ENCODE assay signal across 22 cellular contexts in the genomic region with DNA sequence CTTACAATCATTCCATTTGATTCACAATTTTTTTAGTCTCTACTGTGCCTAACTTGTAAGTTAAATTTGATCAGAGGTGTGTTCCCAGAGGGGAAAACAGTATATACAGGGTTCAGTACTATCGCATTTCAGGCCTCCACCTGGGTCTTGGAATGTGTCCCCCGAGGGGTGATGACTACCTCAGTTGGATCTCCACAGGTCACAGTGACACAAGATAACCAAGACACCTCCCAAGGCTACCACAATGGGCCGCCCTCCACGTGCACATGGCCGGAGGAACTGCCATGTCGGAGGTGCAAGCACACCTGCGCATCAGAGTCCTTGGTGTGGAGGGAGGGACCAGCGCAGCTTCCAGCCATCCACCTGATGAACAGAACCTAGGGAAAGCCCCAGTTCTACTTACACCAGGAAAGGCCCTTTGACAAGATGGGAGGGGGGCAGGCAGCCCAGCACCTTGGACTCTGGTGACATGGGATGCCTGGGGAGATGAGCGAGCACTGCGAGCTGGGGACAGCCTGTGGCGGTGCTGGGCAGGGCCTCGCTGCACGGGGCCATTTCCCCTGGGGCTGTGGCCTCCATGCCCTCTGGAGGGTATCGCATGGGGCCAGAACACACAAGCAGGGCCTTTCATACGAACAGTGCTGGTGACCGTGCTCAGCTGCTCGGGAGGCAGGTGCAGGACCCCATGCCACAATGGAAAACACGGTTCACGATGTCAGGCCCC. TPM values are rescaled to one million over a fixed set of nuclear protein-coding genes. Genes with fewer than 3 reads are reported as not detected.
DNase-seq lines count a peak whose midpoint lies in the region; ATAC-seq and TF ChIP-seq lines count a peak whose summit lies in the region.
"Had no signal": no experiment of that assay in that cellular context is flagged by ENCODE, and none has a peak within 500 bp of the region (broad histone marks: within the 10 kb centered on the region; RNA-seq: fewer than 3 reads in every experiment).

No MANE protein-coding gene starts in this region.

- POLR2A ChIA-PET in WTC11 (lab: Charles Lee): no interaction called here

- H3K36me3 Mint-ChIP-seq in natural killer cell (no peaks in the 10 kb centered on the region), WTC11 (peaks cover 10% of the 10 kb centered on the region)
- no peaks in the 10 kb centered on the region for H3K36me3 Mint-ChIP-seq in natural killer cell treated with Interleukin-12 subunit alpha and Interleukin-12 subunit beta and Interleukin-15 and Interleukin-18, amount 100 ng/mL, for 72 hours
- peaks cover 16 to 37% of the 10 kb centered on the region in 2 donors for H3K36me3 Mint-ChIP-seq in stimulated activated naive B cell treated with anti-CD40 and anti-IgM and Interleukin-4, amounts not matched to agents 10 μg/mL and 1 μg/mL and 100 μg/mL, for 72 hours

- H3K27ac Mint-ChIP-seq in natural killer cell: peak overlapping the region; percentile 56 to 76
- no peak overlapping the region for H3K27ac Mint-ChIP-seq in natural killer cell treated with Interleukin-12 subunit alpha and Interleukin-12 subunit beta and Interleukin-15 and Interleukin-18, amount 100 ng/mL, for 72 hours
- peak overlapping the region; percentile 82 for H3K27ac Mint-ChIP-seq in WTC11
- H3K27ac Mint-ChIP-seq in stimulated activated naive B cell treated with anti-CD40 and anti-IgM and Interleukin-4, amounts not matched to agents 10 μg/mL and 1 μg/mL and 100 μg/mL, for 72 hours: peak overlapping the region; percentile 42

- peak overlapping the region; percentile 65 for H3K4me3 Mint-ChIP-seq in natural killer cell
- H3K4me3 Mint-ChIP-seq in natural killer cell treated with Interleukin-12 subunit alpha and Interleukin-12 subunit beta and Interleukin-15 and Interleukin-18, amount 100 ng/mL, for 72 hours: no peak overlapping the region
- no peak overlapping the region for H3K4me3 Mint-ChIP-seq in WTC11
- no peak overlapping the region for H3K4me3 Mint-ChIP-seq in stimulated activated naive B cell treated with anti-CD40 and anti-IgM and Interleukin-4, amounts not matched to agents 10 μg/mL and 1 μg/mL and 100 μg/mL, for 72 hours
- H3K4me3 Mint-ChIP-seq: CD4-positive, CD25-positive, alpha-beta regulatory T cell had no signal

- no peak for DNase-seq in natural killer cell
- no peak for DNase-seq in natural killer cell treated with Interleukin-12 subunit alpha and Interleukin-12 subunit beta and Interleukin-15 and Interleukin-18, amount 100 ng/mL, for 72 hours (ENCODE audit: low spot score)
- DNase-seq in WTC11 (ENCODE audit: low spot score): no peak
- DNase-seq in left colon: no peak
- no peak for DNase-seq in stimulated activated naive B cell treated with anti-CD40 and anti-IgM and Interleukin-4, amounts not matched to agents 10 μg/mL and 1 μg/mL and 100 μg/mL, for 72 hours
- DNase-seq in AG20443 (ENCODE audit: low spot score): no peak
- DNase-seq: CD4-positive, CD25-positive, alpha-beta regulatory T cell; COR-L47; DMS79; Kasumi-1; MM.1S; NCI-H1048; NCI-H1436; NCI-H2029; NCI-H345; NCI-H524 treated with DMSO at 0.1 percent for 48 hours; NCI-H82; Peyer's patch had no signal

- no peak for ATAC-seq in natural killer cell
- no peak for ATAC-seq in natural killer cell treated with Interleukin-12 subunit alpha and Interleukin-12 subunit beta and Interleukin-15 and Interleukin-18, amount 100 ng/mL, for 72 hours
- no peak for ATAC-seq in WTC11
- peak; percentile 7 for ATAC-seq in left colon
- ATAC-seq in stimulated activated naive B cell treated with anti-CD40 and anti-IgM and Interleukin-4, amounts not matched to agents 10 μg/mL and 1 μg/mL and 100 μg/mL, for 72 hours (replicated peaks): no peak
- ATAC-seq in esophagus mucosa: no peak
- no peak for ATAC-seq in HG03159 (IDR thresholded peaks at IDR 0.05; ENCODE audit: unreplicated experiment)
- ATAC-seq: SK-N-SH treated with all-trans-retinoic acid at 6 μM for 48 hours had no signal

- H3K9me3 Mint-ChIP-seq in natural killer cell: no peaks in the 10 kb centered on the region
- no peaks in the 10 kb centered on the region for H3K9me3 Mint-ChIP-seq in natural killer cell treated with Interleukin-12 subunit alpha and Interleukin-12 subunit beta and Interleukin-15 and Interleukin-18, amount 100 ng/mL, for 72 hours
- no peaks in the 10 kb centered on the region for H3K9me3 Mint-ChIP-seq in WTC11
- H3K9me3 Mint-ChIP-seq in stimulated activated naive B cell treated with anti-CD40 and anti-IgM and Interleukin-4, amounts not matched to agents 10 μg/mL and 1 μg/mL and 100 μg/mL, for 72 hours: no peaks in the 10 kb centered on the region
- H3K9me3 Mint-ChIP-seq: CD4-positive, CD25-positive, alpha-beta regulatory T cell had no signal

- CTCF ChIA-PET in WTC11 (lab: Charles Lee): interaction anchor here (0.6 kb wide), 1 partner anchor 36 kb away, joined by 3 read pairs; the partner anchor contains the start of gene AXIN1

- H3K4me1 Mint-ChIP-seq in natural killer cell (peaks cover 57 to 69% of the 10 kb centered on the region in 2 donors), WTC11 (peaks cover 19% of the 10 kb centered on the region)
- peaks cover 40 to 55% of the 10 kb centered on the region in 2 donors for H3K4me1 Mint-ChIP-seq in natural killer cell treated with Interleukin-12 subunit alpha and Interleukin-12 subunit beta and Interleukin-15 and Interleukin-18, amount 100 ng/mL, for 72 hours (ENCODE audit: low read depth in 2 of 2)
- peaks cover 14 to 28% of the 10 kb centered on the region in 2 donors for H3K4me1 Mint-ChIP-seq in stimulated activated naive B cell treated with anti-CD40 and anti-IgM and Interleukin-4, amounts not matched to agents 10 μg/mL and 1 μg/mL and 100 μg/mL, for 72 hours

- H3K27me3 Mint-ChIP-seq in natural killer cell (ENCODE audit: low read depth in 2 of 2) (no peaks in the 10 kb centered on the region), WTC11 (ENCODE audit: low read depth) (no peaks in the 10 kb centered on the region)
- H3K27me3 Mint-ChIP-seq in natural killer cell treated with Interleukin-12 subunit alpha and Interleukin-12 subunit beta and Interleukin-15 and Interleukin-18, amount 100 ng/mL, for 72 hours: no peaks in the 10 kb centered on the region
- H3K27me3 Mint-ChIP-seq in stimulated activated naive B cell treated with anti-CD40 and anti-IgM and Interleukin-4, amounts not matched to agents 10 μg/mL and 1 μg/mL and 100 μg/mL, for 72 hours: no peaks in the 10 kb centered on the region
- H3K27me3 Mint-ChIP-seq: CD4-positive, CD25-positive, alpha-beta regulatory T cell had no signal

- no peak for TF ChIP-seq CTCF in natural killer cell (IDR thresholded peaks at IDR 0.05)
- no peak for TF ChIP-seq CTCF in WTC11 (IDR thresholded peaks at IDR 0.05)

- intact Hi-C loops in natural killer cell (cut with micrococcal nuclease) (no loop called here), left colon (cut with DNase I, micrococcal nuclease) (no loop called here)

RNA-seq across cellular contexts. Expression of gene PDIA2, which starts 33.9 kb away (rescaled TPM):
- total RNA-seq in natural killer cell (not detected), WTC11 (2021) (1.9 to 2.4 TPM (median 2.3 TPM) in 3 replicates), left colon (1 to 10 TPM in 1 of 2 donors, under 1 TPM in 1; 0.67 to 2.1 TPM), esophagus mucosa (not detected)
- total RNA-seq in natural killer cell treated with Interleukin-12 subunit alpha and Interleukin-12 subunit beta and Interleukin-15 and Interleukin-18, amount 100 ng/mL, for 72 hours: not detected
- total RNA-seq: CD4-positive, CD25-positive, alpha-beta regulatory T cell had no signal

RNA-seq across cellular contexts. Expression of gene AXIN1, which starts 35.6 kb away (rescaled TPM):
- total RNA-seq in natural killer cell: 100 to 1,000 TPM; 100 to 122 (median 106) TPM
- 10 to 100 TPM; 20.1 to 29.1 TPM for total RNA-seq in natural killer cell treated with Interleukin-12 subunit alpha and Interleukin-12 subunit beta and Interleukin-15 and Interleukin-18, amount 100 ng/mL, for 72 hours
- total RNA-seq in WTC11 (2021): 48.0 to 50.3 TPM (median 48.9 TPM) in 3 replicates
- total RNA-seq in left colon: 10 to 100 TPM; 32.8 to 38.4 TPM
- 15.3 TPM for total RNA-seq in esophagus mucosa

RNA-seq across cellular contexts. Expression of gene ARHGDIG, which starts 36.5 kb away (rescaled TPM):
- 1 to 10 TPM in 1 of 3 donors, under 1 TPM in 1, not detected in 1; 0.49 to 1.4 TPM for total RNA-seq in natural killer cell
- not detected for total RNA-seq in natural killer cell treated with Interleukin-12 subunit alpha and Interleukin-12 subunit beta and Interleukin-15 and Interleukin-18, amount 100 ng/mL, for 72 hours
- total RNA-seq in WTC11 (2021): 3.4 to 4.0 TPM (median 3.5 TPM) in 3 replicates
- total RNA-seq in left colon: 1 to 10 TPM; 2.4 to 6.5 TPM
- total RNA-seq in esophagus mucosa: not detected
- total RNA-seq: CD4-positive, CD25-positive, alpha-beta regulatory T cell; HT1080 had no signal

RNA-seq across cellular contexts. Expression of gene RGS11, which starts 41.2 kb away (rescaled TPM):
- under 1 TPM in 1 of 3 donors, not detected in 2; 0.25 TPM for total RNA-seq in natural killer cell
- not detected for total RNA-seq in natural killer cell treated with Interleukin-12 subunit alpha and Interleukin-12 subunit beta and Interleukin-15 and Interleukin-18, amount 100 ng/mL, for 72 hours
- 1.8 to 2.7 TPM (median 2.3 TPM) in 3 replicates for total RNA-seq in WTC11 (2021)
- total RNA-seq in left colon: 1 to 10 TPM; 2.6 to 7.6 TPM
- total RNA-seq in esophagus mucosa: 0.92 TPM
- total RNA-seq: CD4-positive, CD25-positive, alpha-beta regulatory T cell; HT1080 had no signal

RNA-seq across cellular contexts. Expression of gene MRPL28, which starts 53.4 kb away (rescaled TPM):
- total RNA-seq in natural killer cell (10 to 100 TPM; 33.9 to 38.9 (median 37.5) TPM), WTC11 (2021) (119 to 144 TPM (median 140 TPM) in 3 replicates), left colon (10 to 100 TPM; 47.7 to 48.2 TPM), esophagus mucosa (50.8 TPM)
- 10 to 100 TPM; 80.6 to 98.6 TPM for total RNA-seq in natural killer cell treated with Interleukin-12 subunit alpha and Interleukin-12 subunit beta and Interleukin-15 and Interleukin-18, amount 100 ng/mL, for 72 hours

Comparison
In these comparisons a context has a peak if more than half of its experiments do, and no peak if none do; other contexts are left out.
1. H3K27ac Mint-ChIP-seq: peak in natural killer cell (2 of 2), WTC11 (single experiment) and stimulated activated naive B cell treated with anti-CD40 and anti-IgM and Interleukin-4, amounts not matched to agents 10 μg/mL and 1 μg/mL and 100 μg/mL, for 72 hours (single experiment); none in natural killer cell treated with Interleukin-12 subunit alpha and Interleukin-12 subunit beta and Interleukin-15 and Interleukin-18, amount 100 ng/mL, for 72 hours (0 of 2).